Comparison of ENCODE assay signal across 12 cellular contexts in genomic region chr15:47673343-47673761, GRCh38. TPM values are rescaled to one million over a fixed set of nuclear protein-coding genes. Genes with fewer than 3 reads are reported as not detected.
DNase-seq lines count a peak whose midpoint lies in the region; ATAC-seq and TF ChIP-seq lines count a peak whose summit lies in the region.
"Had no signal": no experiment of that assay in that cellular context is flagged by ENCODE, and none has a peak within 500 bp of the region (broad histone marks: within the 10 kb centered on the region; RNA-seq: fewer than 3 reads in every experiment).

No MANE protein-coding gene starts in this region.

- H3K4me3 ChIP-seq in WERI-Rb-1 (ENCODE audit: low read depth, low read length) (peak overlapping the region; percentile 12; the same call in 1 of the 2 replicates), heart left ventricle (peak overlapping the region in 1 of 12 donors; percentile 16)
- H3K4me3 ChIP-seq: psoas muscle, upper lobe of left lung had no signal

- H3K27ac ChIP-seq in WERI-Rb-1 (peak overlapping the region; percentile 26), heart left ventricle (peak overlapping the region in 4 of 12 donors; percentile 1 to 66 (median 28))
- H3K27ac ChIP-seq: psoas muscle had no signal

- H3K36me3 ChIP-seq in WERI-Rb-1 (no peaks in the 10 kb centered on the region), heart left ventricle (no peaks in the 10 kb centered on the region)
- H3K36me3 ChIP-seq: upper lobe of left lung had no signal

- ATAC-seq in heart left ventricle: peak in 3 of 4 donors; percentile 43 to 80 (median 78)
- ATAC-seq in GM18520 (IDR thresholded peaks at IDR 0.05; ENCODE audit: unreplicated experiment): no peak
- ATAC-seq: activated T-cell treated with anti-CD3 and anti-CD28 coated beads, Interleukin-2, amount 50 U/mL, for 72 hours; psoas muscle had no signal

- intact Hi-C loops in heart left ventricle (cut with DNase I): no loop called here

- TF ChIP-seq CTCF in WERI-Rb-1 (IDR thresholded peaks at IDR 0.05; ENCODE audit: low read depth, low read length): no peak
- TF ChIP-seq CTCF in heart left ventricle (IDR thresholded peaks at IDR 0.05): no peak

- no peaks in the 10 kb centered on the region for H3K9me3 ChIP-seq in WERI-Rb-1 (ENCODE audit: severe bottlenecking)
- no peaks in the 10 kb centered on the region for H3K9me3 ChIP-seq in heart left ventricle
- H3K9me3 ChIP-seq: psoas muscle, upper lobe of left lung had no signal

- DNase-seq in NCI-H1417 treated with DMSO at 0.1 percent for 48 hours (lab: John Stamatoyannopoulos, UW): peak; percentile 38
- peak; percentile 71 for DNase-seq in WERI-Rb-1
- DNase-seq in heart left ventricle: peak in 3 of 5 donors; percentile 23 to 44 (median 31)
- peak; percentile 40 for DNase-seq in pulmonary artery endothelial cell (ENCODE audit: low read depth, low spot score)
- no peak for DNase-seq in NCI-H2196 (lab: John Stamatoyannopoulos, UW; ENCODE audit: unreplicated experiment)
- DNase-seq in mucosa of gallbladder (ENCODE audit: low spot score): no peak
- DNase-seq: activated T-cell treated with anti-CD3 and anti-CD28 coated beads, Interleukin-2, amount 50 U/mL, for 72 hours; C1 segment of cervical spinal cord; NCI-H1048; psoas muscle; upper lobe of left lung had no signal

- TF ChIP-seq POLR2A in heart left ventricle (IDR thresholded peaks at IDR 0.05): no peak

- no peaks in the 10 kb centered on the region for H3K27me3 ChIP-seq in WERI-Rb-1 (ENCODE audit: insufficient read depth, low read depth, severe bottlenecking)
- peaks cover 0 to 3% (median 0%) of the 10 kb centered on the region in 9 donors for H3K27me3 ChIP-seq in heart left ventricle
- H3K27me3 ChIP-seq: upper lobe of left lung had no signal

- H3K4me1 ChIP-seq in heart left ventricle: peaks cover 0 to 16% (median 9%) of the 10 kb centered on the region in 12 donors
- H3K4me1 ChIP-seq: psoas muscle had no signal

- 11 to 13% (median 13%) methylated on average over 5 of the region's 5 CpGs for WGBS in heart left ventricle, 4 donors

RNA-seq across cellular contexts. Expression of gene SEMA6D, which starts 44.0 kb away (rescaled TPM):
- total RNA-seq in heart left ventricle (10 to 100 TPM in 6 of 9 donors, 1 to 10 TPM in 3; 4.9 to 23.2 (median 10.9) TPM), pulmonary artery endothelial cell (5.9 and 10.2 TPM in 2 replicates), mucosa of gallbladder (9.8 TPM)
- 1 to 10 TPM; 2.8 to 3.1 TPM for polyA plus RNA-seq in heart left ventricle
- total RNA-seq: activated T-cell treated with anti-CD3 and anti-CD28 coated beads, Interleukin-2, amount 50 U/mL, for 72 hours had no signal

Comparison
In these comparisons a context has a peak if more than half of its experiments do, and no peak if none do; other contexts are left out.
1. DNase-seq: peak in NCI-H1417 treated with DMSO at 0.1 percent for 48 hours (single experiment), WERI-Rb-1 (single experiment), heart left ventricle (3 of 5) and pulmonary artery endothelial cell (single experiment); none in NCI-H2196 (single experiment) and mucosa of gallbladder (single experiment).